Comparison of ENCODE assay signal across 8 cellular contexts in the genomic region with DNA sequence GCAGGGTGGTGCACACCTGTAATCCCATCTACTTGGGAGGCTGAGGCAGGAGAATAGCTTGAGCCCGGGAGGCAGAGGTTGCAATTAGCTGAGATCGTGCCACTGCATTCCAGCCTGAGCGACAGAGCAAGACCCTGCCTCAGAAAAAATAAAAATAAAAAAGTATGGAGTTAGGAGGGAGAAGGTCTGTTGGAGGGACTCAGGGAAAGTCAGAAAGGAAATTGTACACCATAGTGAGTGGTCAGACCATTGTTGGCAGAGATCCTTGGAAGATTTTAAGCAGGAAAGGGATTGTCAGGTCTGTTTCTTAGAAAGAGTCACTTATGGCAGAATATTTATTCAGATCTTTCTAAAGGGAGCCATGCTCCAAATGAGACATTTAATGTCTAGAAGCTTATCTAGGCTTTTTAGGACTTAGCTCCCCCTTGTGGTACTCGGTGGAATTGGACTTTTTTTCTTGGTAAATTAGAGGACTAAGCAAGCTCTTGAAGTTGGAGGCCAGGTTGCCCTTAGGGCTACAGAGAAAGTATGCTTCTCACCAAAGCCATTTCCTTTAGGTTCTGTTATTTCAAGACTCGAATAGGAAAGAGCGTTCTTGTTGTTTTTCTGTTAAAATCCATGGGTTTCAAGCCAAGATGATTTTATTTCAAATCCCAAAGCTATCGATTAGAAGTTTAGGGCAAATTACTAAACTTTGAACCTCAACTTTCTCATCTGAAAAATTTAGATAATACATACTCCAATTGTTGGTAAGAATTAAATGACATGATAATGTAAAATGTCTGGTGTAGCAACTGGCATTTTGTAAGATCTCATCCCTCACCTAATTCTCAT. TPM values are rescaled to one million over a fixed set of nuclear protein-coding genes. Genes with fewer than 3 reads are reported as not detected.
DNase-seq lines count a peak whose midpoint lies in the region; ATAC-seq and TF ChIP-seq lines count a peak whose summit lies in the region.

No MANE protein-coding gene starts in this region.

- DNase-seq in CD1c-positive myeloid dendritic cell (ENCODE audit: extremely low spot score) = peak; percentile 93
- DNase-seq in NCI-H446 (lab: John Stamatoyannopoulos, UW) = peak; percentile 90 to 94
- DNase-seq in activated CD4-positive, CD25-positive, alpha-beta regulatory T cell (lab: John Stamatoyannopoulos, UW) = peak; percentile 29 to 38 (median 33)
- peak; percentile 88 to 91 for DNase-seq in dermis microvascular lymphatic vessel endothelial cell (ENCODE audit: low read depth in 2 of 2)
- no peak for DNase-seq in lower lobe of right lung
- DNase-seq in stimulated activated naive CD8-positive, alpha-beta T cell treated with anti-CD3 and anti-CD28 coated beads, Interleukin-15, Interleukin-2, amounts not matched to agents 100 U/mL and 50 U/mL, for 24 hours = peak; percentile 66

- ATAC-seq in GM19043 (IDR thresholded peaks at IDR 0.05; ENCODE audit: low read depth, unreplicated experiment) (peak; percentile 90), HG03439 (IDR thresholded peaks at IDR 0.05; ENCODE audit: unreplicated experiment) (peak; percentile 79), lower lobe of right lung (peak; percentile 80 to 86)
- peak; percentile 80 for ATAC-seq in stimulated activated naive CD8-positive, alpha-beta T cell treated with anti-CD3 and anti-CD28 coated beads, Interleukin-15, Interleukin-2, amounts not matched to agents 100 U/mL and 50 U/mL, for 24 hours

- H3K9me3 ChIP-seq in lower lobe of right lung = no peaks in the 10 kb centered on the region

- no peaks in the 10 kb centered on the region for H3K27me3 ChIP-seq in lower lobe of right lung (ENCODE audit: low read depth)

- H3K27ac ChIP-seq in lower lobe of right lung = no peak overlapping the region

- peaks cover 60% of the 10 kb centered on the region for H3K36me3 ChIP-seq in lower lobe of right lung

- peak; percentile 87 for TF ChIP-seq CTCF in lower lobe of right lung (IDR thresholded peaks at IDR 0.05)

- intact Hi-C loops in lower lobe of right lung (cut with DNase I) = no loop called here

- no peaks in the 10 kb centered on the region for H3K4me1 ChIP-seq in lower lobe of right lung

- H3K4me3 ChIP-seq in lower lobe of right lung = no peak overlapping the region

RNA-seq across cellular contexts. Expression of a gene that starts 16.5 kb away (rescaled TPM):
- 20.8 and 25.0 TPM in 2 replicates for total RNA-seq in dermis microvascular lymphatic vessel endothelial cell
- 66.0 TPM for total RNA-seq in lower lobe of right lung

RNA-seq across cellular contexts. Expression of a gene that starts 44.7 kb away (rescaled TPM):
- total RNA-seq in dermis microvascular lymphatic vessel endothelial cell (2.4 and 2.8 TPM in 2 replicates), lower lobe of right lung (9.7 TPM)
